23 cellular contexts compared by ENCODE assay signal in the genomic region with DNA sequence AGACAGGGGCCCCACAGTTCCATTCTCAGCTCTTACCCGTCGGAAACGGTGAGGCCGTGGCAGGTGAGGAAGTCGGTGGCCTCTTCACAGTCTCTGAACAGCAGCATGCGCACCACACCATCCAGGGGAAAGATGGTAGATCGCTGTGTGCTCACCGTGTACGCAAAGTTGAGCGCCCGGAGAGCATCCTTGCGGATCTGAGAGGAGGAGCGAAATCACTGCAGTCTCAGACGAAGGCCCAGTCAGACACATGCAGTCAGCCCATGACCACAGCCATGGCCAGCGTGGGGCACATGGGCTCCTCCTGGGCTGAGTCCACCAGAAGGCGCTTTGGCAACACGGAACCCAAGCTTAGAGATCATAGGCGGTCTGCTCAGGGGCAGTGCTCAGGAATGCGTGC.
"Had no signal": no experiment of that assay in that cellular context is flagged by ENCODE, and none has a peak within 500 bp of the region (broad histone marks: within the 10 kb centered on the region; RNA-seq: fewer than 3 reads in every experiment).

No MANE protein-coding gene starts in this region.

- H3K4me3 Mint-ChIP-seq: dendritic cell treated with granulocyte-macrophage colony-stimulating factor and Interleukin-4, amounts not matched to agents 40 ng/mL and 50 ng/mL, for 4 days; effector memory CD8-positive, alpha-beta T cell; memory B cell; mesothelial cell of epicardium; natural killer cell; neural progenitor cell; stimulated activated naive CD8-positive, alpha-beta T cell treated with anti-CD3 and anti-CD28 coated beads, Interleukin-15, Interleukin-2, amounts not matched to agents 100 ng/mL and 50 ng/mL, for 24 hours had no signal

- H3K4me1 Mint-ChIP-seq: memory B cell, mesothelial cell of epicardium, neural progenitor cell had no signal

- H3K9me3 Mint-ChIP-seq: dendritic cell treated with granulocyte-macrophage colony-stimulating factor and Interleukin-4, amounts not matched to agents 40 ng/mL and 50 ng/mL, for 4 days; effector memory CD8-positive, alpha-beta T cell; memory B cell; mesothelial cell of epicardium; natural killer cell; neural progenitor cell; stimulated activated naive CD8-positive, alpha-beta T cell treated with anti-CD3 and anti-CD28 coated beads, Interleukin-15, Interleukin-2, amounts not matched to agents 100 ng/mL and 50 ng/mL, for 24 hours had no signal

- H3K4me3 ChIP-seq: hepatocyte, left ventricle myocardium inferior, lower lobe of right lung, neural progenitor cell, ovary, right atrium auricular region, tibial artery, upper lobe of right lung, vagina had no signal

- FAIRE-seq: endothelial cell of umbilical vein, kidney, small intestine had no signal

- DNase-seq: effector memory CD8-positive, alpha-beta T cell; erythroblast; foreskin keratinocyte; kidney; left cardiac atrium; left ventricle myocardium inferior; lower lobe of right lung; natural killer cell; nucleus accumbens; ovary; small intestine; stimulated activated CD4-positive, alpha-beta T cell treated with anti-CD3 and anti-CD28 coated beads, Interleukin-12 subunit alpha, Interleukin-12 subunit beta, amount 100 ng/mL, for 4 hours; tibial artery; upper lobe of right lung had no signal

- H3K4me1 ChIP-seq: foreskin keratinocyte, left ventricle myocardium inferior, lower lobe of right lung, neural progenitor cell, right atrium auricular region, tibial artery, upper lobe of right lung, vagina had no signal

- H2AFZ ChIP-seq: hepatocyte, neural progenitor cell had no signal

- H3K27me3 ChIP-seq: foreskin keratinocyte, hepatocyte, neural progenitor cell, ovary, right atrium auricular region, tibial artery, upper lobe of right lung, vagina had no signal

- H3K36me3 ChIP-seq: neural progenitor cell, ovary had no signal

- H3K4me2 ChIP-seq: hepatocyte, neural progenitor cell had no signal

- H3K79me2 ChIP-seq: hepatocyte had no signal

- H3K9me3 ChIP-seq: left ventricle myocardium inferior, lower lobe of right lung, ovary, right atrium auricular region, tibial artery, upper lobe of right lung, vagina had no signal

- H3K27ac Mint-ChIP-seq: dendritic cell treated with granulocyte-macrophage colony-stimulating factor and Interleukin-4, amounts not matched to agents 40 ng/mL and 50 ng/mL, for 4 days; memory B cell; stimulated activated naive CD8-positive, alpha-beta T cell treated with anti-CD3 and anti-CD28 coated beads, Interleukin-15, Interleukin-2, amounts not matched to agents 100 ng/mL and 50 ng/mL, for 24 hours had no signal

- ATAC-seq: effector memory CD8-positive, alpha-beta T cell; foreskin keratinocyte; left cardiac atrium; lower lobe of right lung; natural killer cell; upper lobe of right lung had no signal

- H3K9ac ChIP-seq: neural progenitor cell had no signal

- H3K27me3 Mint-ChIP-seq: dendritic cell treated with granulocyte-macrophage colony-stimulating factor and Interleukin-4, amounts not matched to agents 40 ng/mL and 50 ng/mL, for 4 days; effector memory CD8-positive, alpha-beta T cell; memory B cell; stimulated activated naive CD8-positive, alpha-beta T cell treated with anti-CD3 and anti-CD28 coated beads, Interleukin-15, Interleukin-2, amounts not matched to agents 100 ng/mL and 50 ng/mL, for 24 hours had no signal

- H3K27ac ChIP-seq: foreskin keratinocyte, hepatocyte, left ventricle myocardium inferior, lower lobe of right lung, neural progenitor cell, ovary, right atrium auricular region, tibial artery, upper lobe of right lung, vagina had no signal
